In genomic region chr5:177425801-177426565, GRCh38 we compare ENCODE assay signal across 1 cellular context.
TF ChIP-seq lines count a peak whose summit lies in the region.

No MANE protein-coding gene starts in this region.

TF ChIP-seq in HepG2, 621 proteins besides CTCF, POLR2A, EP300 and RAD21 (continued from another document and continues in another):
- TF ChIP-seq GLI4 (CRISPR knock-in tag; IDR thresholded peaks at IDR 0.05; ENCODE audit: borderline replicate concordance) (0 out of 2 replicates have a peak, but pooled peaks have one; percentile 38), ZNF12 (CRISPR knock-in tag; IDR thresholded peaks at IDR 0.05) (0 out of 2 replicates have a peak, but pooled peaks have one; percentile 27), RERE (CRISPR knock-in tag; IDR thresholded peaks at IDR 0.05; ENCODE audit: low read depth) (no peak), HMGXB3 (CRISPR knock-in tag; IDR thresholded peaks at IDR 0.05; ENCODE audit: borderline replicate concordance) (no peak), IKZF4 (CRISPR knock-in tag; IDR thresholded peaks at IDR 0.05; ENCODE audit: borderline replicate concordance, low read depth, not compliant biosample characterization) (no peak), ZSCAN12 (CRISPR knock-in tag; IDR thresholded peaks at IDR 0.05) (peak; percentile 57; the same call in 1 of the 2 replicates), SP1 (IDR thresholded peaks at IDR 0.05) (no peak), SP1 (CRISPR knock-in tag; IDR thresholded peaks at IDR 0.05) (peak; percentile 59; the same call in 1 of the 2 replicates), GTF3A (CRISPR knock-in tag; conservative IDR thresholded peaks at IDR 0.05) (no peak), ARID5B (CRISPR knock-in tag; IDR thresholded peaks at IDR 0.05) (peak; percentile 38; the same call in 1 of the 2 replicates), ZNF333 (CRISPR knock-in tag; IDR thresholded peaks at IDR 0.05; ENCODE audit: borderline replicate concordance) (0 out of 2 replicates have a peak, but pooled peaks have one; percentile 34), IRF1 (CRISPR knock-in tag; IDR thresholded peaks at IDR 0.05; ENCODE audit: low read depth) (no peak), ZNF792 (CRISPR knock-in tag; IDR thresholded peaks at IDR 0.05) (peak; percentile 55), MLX (CRISPR knock-in tag; IDR thresholded peaks at IDR 0.05) (0 out of 2 replicates have a peak, but pooled peaks have one; percentile 8), MXD3 (CRISPR knock-in tag; IDR thresholded peaks at IDR 0.05) (0 out of 2 replicates have a peak, but pooled peaks have one; percentile 22), ZNF224 (CRISPR knock-in tag; IDR thresholded peaks at IDR 0.05) (no peak), MAX (IDR thresholded peaks at IDR 0.05) (peak; percentile 74; the same call in 1 of the 2 replicates), ZNF281 (CRISPR knock-in tag; IDR thresholded peaks at IDR 0.05; ENCODE audit: borderline replicate concordance) (0 out of 2 replicates have a peak, but pooled peaks have one; percentile 34), ZNF562 (CRISPR knock-in tag; IDR thresholded peaks at IDR 0.05; ENCODE audit: borderline replicate concordance) (no peak), SKIL (CRISPR knock-in tag; IDR thresholded peaks at IDR 0.05; ENCODE audit: borderline replicate concordance) (no peak; the same call in 1 of the 2 replicates), AKNA (CRISPR knock-in tag; IDR thresholded peaks at IDR 0.05; ENCODE audit: borderline replicate concordance) (no peak)
